8 cellular contexts compared by ENCODE assay signal in the genomic region with DNA sequence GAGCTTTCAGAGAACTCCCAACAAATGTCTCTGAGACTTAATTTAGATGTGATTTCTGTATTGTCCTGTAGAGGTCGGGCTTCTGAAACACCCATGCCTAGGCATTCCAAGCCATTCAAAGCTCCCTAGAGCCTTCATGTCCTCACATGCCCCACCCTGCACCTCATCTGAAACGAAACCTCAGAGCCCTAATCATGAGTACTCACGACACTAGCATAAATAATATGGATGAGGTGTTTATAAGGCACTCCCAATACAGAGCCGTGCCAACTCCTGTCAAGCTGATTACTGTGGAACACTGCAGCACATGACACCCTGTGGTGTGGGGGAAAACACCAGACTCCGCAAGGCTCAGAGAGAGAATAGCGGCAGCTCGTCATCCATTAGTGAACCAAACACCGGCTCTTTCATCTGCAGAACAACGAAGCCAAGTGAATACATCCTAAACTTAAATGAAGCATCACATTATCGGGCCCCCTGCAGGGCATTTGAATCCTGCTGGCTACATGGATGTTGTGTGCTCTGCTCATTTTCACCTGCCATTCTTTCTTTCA.
DNase-seq lines count a peak whose midpoint lies in the region; ATAC-seq and TF ChIP-seq lines count a peak whose summit lies in the region.

No MANE protein-coding gene starts in this region.

- H3K36me3 ChIP-seq in HEK293 (ENCODE audit: control insufficient read depth in 2 of 2, insufficient read depth in 1 of 2, low read length in 2 of 2): no peaks in the 10 kb centered on the region

- peaks cover 4% of the 10 kb centered on the region for H3K4me1 Mint-ChIP-seq in activated T-cell treated with anti-CD3 and anti-CD28 coated beads, Interleukin-2, amount 50 U/mL, for 72 hours (ENCODE audit: low read depth)
- H3K4me1 Mint-ChIP-seq in glutamatergic neuron (ENCODE audit: low read depth, unreplicated experiment): no peaks in the 10 kb centered on the region

- H3K4me3 ChIP-seq in HEK293 (ENCODE audit: low read depth, low read length): no peak overlapping the region

- no peaks in the 10 kb centered on the region for H3K4me1 ChIP-seq in HEK293 (ENCODE audit: control insufficient read depth, insufficient read depth, low read length)

- H3K27ac ChIP-seq in HEK293 (ENCODE audit: extremely low read depth, low read depth, low read length): no peak overlapping the region

- ATAC-seq in activated T-cell treated with anti-CD3 and anti-CD28 coated beads, Interleukin-2, amount 50 U/mL, for 72 hours (replicated peaks in 1 of 2): peak; percentile 45 to 52

- POLR2A ChIA-PET in HEK293 (lab: Yijun Ruan, JAX): interaction anchor here (1.4 kb wide), 1 partner anchor 27 kb away, joined by 5 read pairs; no protein-coding TSS in a partner anchor

- no peak overlapping the region for H3K27ac Mint-ChIP-seq in activated T-cell treated with anti-CD3 and anti-CD28 coated beads, Interleukin-2, amount 50 U/mL, for 72 hours
- no peak overlapping the region for H3K27ac Mint-ChIP-seq in glutamatergic neuron (ENCODE audit: unreplicated experiment)

- no peaks in the 10 kb centered on the region for H3K36me3 Mint-ChIP-seq in activated T-cell treated with anti-CD3 and anti-CD28 coated beads, Interleukin-2, amount 50 U/mL, for 72 hours (ENCODE audit: insufficient read depth in 2 of 2)
- no peaks in the 10 kb centered on the region for H3K36me3 Mint-ChIP-seq in glutamatergic neuron (ENCODE audit: unreplicated experiment)

- TF ChIP-seq CTCF in HEK293 (tag by site-specific recombination; IDR thresholded peaks at IDR 0.05) (peak; percentile 43; the same call in 1 of the 2 replicates), glutamatergic neuron (IDR thresholded peaks at IDR 0.05; ENCODE audit: partially characterized antibody, unreplicated experiment) (peak; percentile 79)

- H3K9me3 Mint-ChIP-seq in activated T-cell treated with anti-CD3 and anti-CD28 coated beads, Interleukin-2, amount 50 U/mL, for 72 hours: peaks cover 0 to 1% of the 10 kb centered on the region in 2 donors
- no peaks in the 10 kb centered on the region for H3K9me3 Mint-ChIP-seq in glutamatergic neuron (ENCODE audit: unreplicated experiment)

- H3K9me3 ChIP-seq in HEK293 (ENCODE audit: control insufficient read depth, insufficient read depth, low read depth, low read length): no peaks in the 10 kb centered on the region

- peak in 1 of 2 donors; percentile 3 for DNase-seq in activated T-cell treated with anti-CD3 and anti-CD28 coated beads, Interleukin-2, amount 50 U/mL, for 72 hours
- no peak for DNase-seq in activated T-cell treated with anti-CD3 and anti-CD28 coated beads, Interleukin-2, amount 50 U/mL, for 1 hour
- DNase-seq in NCI-H1436 (lab: John Stamatoyannopoulos, UW): peak; percentile 71
- peak; percentile 20 for DNase-seq in UCSD-AML1 (lab: John Stamatoyannopoulos, UW; ENCODE audit: unreplicated experiment)
- no peak for DNase-seq in glutamatergic neuron
- peak; percentile 72 for DNase-seq in renal cortical epithelial cell (ENCODE audit: low read depth)
- DNase-seq in stimulated activated CD4-positive, alpha-beta T cell treated with anti-CD3 and anti-CD28 coated beads, Interleukin-12 subunit alpha, Interleukin-12 subunit beta, amount 100 ng/mL, for 4 hours: no peak

- H3K27me3 Mint-ChIP-seq in activated T-cell treated with anti-CD3 and anti-CD28 coated beads, Interleukin-2, amount 50 U/mL, for 72 hours (ENCODE audit: low read depth): peaks cover 29% of the 10 kb centered on the region
- no peaks in the 10 kb centered on the region for H3K27me3 Mint-ChIP-seq in glutamatergic neuron (ENCODE audit: unreplicated experiment)

- H3K4me3 Mint-ChIP-seq in activated T-cell treated with anti-CD3 and anti-CD28 coated beads, Interleukin-2, amount 50 U/mL, for 72 hours: no peak overlapping the region
- no peak overlapping the region for H3K4me3 Mint-ChIP-seq in glutamatergic neuron (ENCODE audit: unreplicated experiment)

- CTCF ChIA-PET in HEK293 (lab: Yijun Ruan, JAX): interaction anchor here (0.6 to 4.0 kb wide), 62 partner anchors 9 to 570 kb away, joined by 3 to 32 read pairs (median 5); no protein-coding TSS in a partner anchor

TF ChIP-seq in HEK293, 187 proteins besides CTCF, POLR2A, EP300 and RAD21 (continues in another document):
- peak; percentile 54; the same call in 1 of the 2 replicates for TF ChIP-seq ZNF341 (tag by site-specific recombination; IDR thresholded peaks at IDR 0.05; ENCODE audit: low read depth)
- TF ChIP-seq FEZF1 (tag by site-specific recombination; IDR thresholded peaks at IDR 0.05): peak; percentile 87
- TF ChIP-seq, protein P1, sequence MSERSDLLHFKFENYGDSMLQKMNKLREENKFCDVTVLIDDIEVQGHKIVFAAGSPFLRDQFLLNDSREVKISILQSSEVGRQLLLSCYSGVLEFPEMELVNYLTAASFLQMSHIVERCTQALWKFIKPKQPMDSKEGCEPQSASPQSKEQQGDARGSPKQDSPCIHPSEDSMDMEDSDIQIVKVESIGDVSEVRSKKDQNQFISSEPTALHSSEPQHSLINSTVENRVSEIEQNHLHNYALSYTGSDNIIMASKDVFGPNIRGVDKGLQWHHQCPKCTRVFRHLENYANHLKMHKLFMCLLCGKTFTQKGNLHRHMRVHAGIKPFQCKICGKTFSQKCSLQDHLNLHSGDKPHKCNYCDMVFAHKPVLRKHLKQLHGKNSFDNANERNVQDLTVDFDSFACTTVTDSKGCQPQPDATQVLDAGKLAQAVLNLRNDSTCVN (tag by site-specific recombination; optimal IDR thresholded peaks at IDR 0.05): no peak
- peak; percentile 82; the same call in 1 of the 2 replicates for TF ChIP-seq ZNF558 (tag by site-specific recombination; IDR thresholded peaks at IDR 0.05)
- peak; percentile 82 for TF ChIP-seq ZBTB20 (tag by site-specific recombination; IDR thresholded peaks at IDR 0.05)
- TF ChIP-seq, protein P2, sequence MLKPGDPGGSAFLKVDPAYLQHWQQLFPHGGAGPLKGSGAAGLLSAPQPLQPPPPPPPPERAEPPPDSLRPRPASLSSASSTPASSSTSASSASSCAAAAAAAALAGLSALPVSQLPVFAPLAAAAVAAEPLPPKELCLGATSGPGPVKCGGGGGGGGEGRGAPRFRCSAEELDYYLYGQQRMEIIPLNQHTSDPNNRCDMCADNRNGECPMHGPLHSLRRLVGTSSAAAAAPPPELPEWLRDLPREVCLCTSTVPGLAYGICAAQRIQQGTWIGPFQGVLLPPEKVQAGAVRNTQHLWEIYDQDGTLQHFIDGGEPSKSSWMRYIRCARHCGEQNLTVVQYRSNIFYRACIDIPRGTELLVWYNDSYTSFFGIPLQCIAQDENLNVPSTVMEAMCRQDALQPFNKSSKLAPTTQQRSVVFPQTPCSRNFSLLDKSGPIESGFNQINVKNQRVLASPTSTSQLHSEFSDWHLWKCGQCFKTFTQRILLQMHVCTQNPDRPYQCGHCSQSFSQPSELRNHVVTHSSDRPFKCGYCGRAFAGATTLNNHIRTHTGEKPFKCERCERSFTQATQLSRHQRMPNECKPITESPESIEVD (tag by site-specific recombination; IDR thresholded peaks at IDR 0.05): no peak
- peak; percentile 60; the same call in 1 of the 2 replicates for TF ChIP-seq ZNF394 (tag by site-specific recombination; IDR thresholded peaks at IDR 0.05; ENCODE audit: borderline replicate concordance)
- no peak for TF ChIP-seq YY2 (tag by site-specific recombination; IDR thresholded peaks at IDR 0.05)
- TF ChIP-seq ZNF223 (tag by site-specific recombination; IDR thresholded peaks at IDR 0.05): 0 out of 2 replicates have a peak, but pooled peaks have one; percentile 20
- TF ChIP-seq, protein P3, sequence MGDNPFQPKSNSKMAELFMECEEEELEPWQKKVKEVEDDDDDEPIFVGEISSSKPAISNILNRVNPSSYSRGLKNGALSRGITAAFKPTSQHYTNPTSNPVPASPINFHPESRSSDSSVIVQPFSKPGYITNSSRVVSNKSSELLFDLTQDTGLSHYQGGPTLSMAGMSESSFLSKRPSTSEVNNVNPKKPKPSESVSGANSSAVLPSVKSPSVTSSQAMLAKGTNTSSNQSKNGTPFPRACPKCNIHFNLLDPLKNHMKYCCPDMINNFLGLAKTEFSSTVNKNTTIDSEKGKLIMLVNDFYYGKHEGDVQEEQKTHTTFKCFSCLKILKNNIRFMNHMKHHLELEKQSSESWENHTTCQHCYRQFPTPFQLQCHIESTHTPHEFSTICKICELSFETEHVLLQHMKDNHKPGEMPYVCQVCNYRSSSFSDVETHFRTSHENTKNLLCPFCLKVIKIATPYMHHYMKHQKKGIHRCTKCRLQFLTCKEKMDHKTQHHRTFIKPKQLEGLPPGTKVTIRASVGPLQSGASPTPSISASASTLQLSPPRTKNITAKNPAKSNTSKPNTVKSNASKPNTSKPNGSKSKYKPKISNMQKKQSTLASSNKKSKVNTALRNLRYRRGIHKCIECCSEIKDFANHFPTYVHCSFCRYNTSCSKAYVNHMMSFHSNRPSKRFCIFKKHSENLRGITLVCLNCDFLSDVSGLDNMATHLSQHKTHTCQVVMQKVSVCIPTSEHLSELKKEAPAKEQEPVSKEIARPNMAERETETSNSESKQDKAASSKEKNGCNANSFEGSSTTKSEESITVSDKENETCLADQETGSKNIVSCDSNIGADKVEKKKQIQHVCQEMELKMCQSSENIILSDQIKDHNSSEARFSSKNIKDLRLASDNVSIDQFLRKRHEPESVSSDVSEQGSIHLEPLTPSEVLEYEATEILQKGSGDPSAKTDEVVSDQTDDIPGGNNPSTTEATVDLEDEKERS (tag by site-specific recombination; IDR thresholded peaks at IDR 0.05): no peak
- no peak for TF ChIP-seq ZNF514 (tag by site-specific recombination; IDR thresholded peaks at IDR 0.05)
- TF ChIP-seq ZNF785 (tag by site-specific recombination; IDR thresholded peaks at IDR 0.05): 0 out of 2 replicates have a peak, but pooled peaks have one; percentile 29
- no peak for TF ChIP-seq ZNF221 (tag by site-specific recombination; IDR thresholded peaks at IDR 0.05; ENCODE audit: borderline replicate concordance)
- peak; percentile 98 for TF ChIP-seq WT1 (tag by site-specific recombination; IDR thresholded peaks at IDR 0.05)
- TF ChIP-seq ZNF600 (tag by site-specific recombination; IDR thresholded peaks at IDR 0.05): peak; percentile 96
- peak; percentile 78 for TF ChIP-seq ZBTB8A (tag by site-specific recombination; IDR thresholded peaks at IDR 0.05)
- no peak for TF ChIP-seq ZNF112 (tag by site-specific recombination; IDR thresholded peaks at IDR 0.05)
- peak; percentile 95 for TF ChIP-seq SP7 (tag by site-specific recombination; IDR thresholded peaks at IDR 0.05)
- no peak for TF ChIP-seq GFI1B (tag by site-specific recombination; IDR thresholded peaks at IDR 0.05)
- no peak for TF ChIP-seq EGR2 (tag by site-specific recombination; IDR thresholded peaks at IDR 0.05; ENCODE audit: low read depth)
- no peak for TF ChIP-seq RBAK (tag by site-specific recombination; IDR thresholded peaks at IDR 0.05)
- peak; percentile 34; the same call in 1 of the 2 replicates for TF ChIP-seq BCL11A (tag by site-specific recombination; IDR thresholded peaks at IDR 0.05; ENCODE audit: low read depth)
- no peak for TF ChIP-seq ZNF548 (tag by site-specific recombination; IDR thresholded peaks at IDR 0.05)
- TF ChIP-seq ZIC2 (tag by site-specific recombination; IDR thresholded peaks at IDR 0.05): peak; percentile 94

Comparison
In these comparisons a context has a peak if more than half of its experiments do, and no peak if none do; other contexts are left out.
1. DNase-seq: peak in NCI-H1436 (single experiment), UCSD-AML1 (single experiment) and renal cortical epithelial cell (single experiment); none in activated T-cell treated with anti-CD3 and anti-CD28 coated beads, Interleukin-2, amount 50 U/mL, for 1 hour (single experiment), glutamatergic neuron (single experiment) and stimulated activated CD4-positive, alpha-beta T cell treated with anti-CD3 and anti-CD28 coated beads, Interleukin-12 subunit alpha, Interleukin-12 subunit beta, amount 100 ng/mL, for 4 hours (single experiment).